20 cellular contexts compared by ENCODE assay signal in genomic region chr10:108562105-108562504, GRCh38.
"Had no signal": no experiment of that assay in that cellular context is flagged by ENCODE, and none has a peak within 500 bp of the region (broad histone marks: within the 10 kb centered on the region; RNA-seq: fewer than 3 reads in every experiment).

No MANE protein-coding gene starts in this region.

- H3K4me2 ChIP-seq: PC-9 had no signal

- H3K36me3 ChIP-seq: MG63 had no signal

- H3K27ac ChIP-seq: PC-9, VCaP had no signal

- ATAC-seq: activated CD4-positive, alpha-beta T cell treated with anti-CD3 and anti-CD28 coated beads for 36 hours; activated CD8-positive, alpha-beta T cell treated with anti-CD3 and anti-CD28 coated beads for 36 hours; activated T-cell treated with anti-CD3 and anti-CD28 coated beads, Interleukin-2, amount 50 U/mL, for 72 hours; T-cell had no signal

- H3K4me3 ChIP-seq: MG63, PC-9 had no signal

- H3K9me3 ChIP-seq: MG63 had no signal

- H3K27me3 ChIP-seq: MG63 had no signal

- H2AFZ ChIP-seq: PC-9 had no signal

- DNase-seq: activated CD4-positive, alpha-beta T cell treated with anti-CD3 and anti-CD28 coated beads for 36 hours; activated CD4-positive, alpha-beta T cell treated with anti-CD3 and anti-CD28 coated beads, Interleukin-2, amount 50 U/mL, for 1 hour; activated CD4-positive, CD25-positive, alpha-beta regulatory T cell; activated CD8-positive, alpha-beta memory T cell treated with anti-CD3 and anti-CD28 coated beads, Interleukin-2, amount 50 U/mL, for 4 hours; activated CD8-positive, alpha-beta T cell treated with anti-CD3 and anti-CD28 coated beads for 36 hours; activated naive CD4-positive, alpha-beta T cell; activated T-cell treated with anti-CD3 and anti-CD28 coated beads, Interleukin-2, amount 50 U/mL, for 72 hours; aorta; NCI-H1105; NCI-H1436; NCI-H1694 treated with DMSO at 0.1 percent for 48 hours; NCI-H2029 treated with DMSO at 0.1 percent for 48 hours; NCI-H524; PC-9; SHP77 treated with DMSO at 0.1 percent for 48 hours; T-cell; T-helper 2 cell; T1000 had no signal
